Comparison of ENCODE assay signal across 10 cellular contexts in the genomic region with DNA sequence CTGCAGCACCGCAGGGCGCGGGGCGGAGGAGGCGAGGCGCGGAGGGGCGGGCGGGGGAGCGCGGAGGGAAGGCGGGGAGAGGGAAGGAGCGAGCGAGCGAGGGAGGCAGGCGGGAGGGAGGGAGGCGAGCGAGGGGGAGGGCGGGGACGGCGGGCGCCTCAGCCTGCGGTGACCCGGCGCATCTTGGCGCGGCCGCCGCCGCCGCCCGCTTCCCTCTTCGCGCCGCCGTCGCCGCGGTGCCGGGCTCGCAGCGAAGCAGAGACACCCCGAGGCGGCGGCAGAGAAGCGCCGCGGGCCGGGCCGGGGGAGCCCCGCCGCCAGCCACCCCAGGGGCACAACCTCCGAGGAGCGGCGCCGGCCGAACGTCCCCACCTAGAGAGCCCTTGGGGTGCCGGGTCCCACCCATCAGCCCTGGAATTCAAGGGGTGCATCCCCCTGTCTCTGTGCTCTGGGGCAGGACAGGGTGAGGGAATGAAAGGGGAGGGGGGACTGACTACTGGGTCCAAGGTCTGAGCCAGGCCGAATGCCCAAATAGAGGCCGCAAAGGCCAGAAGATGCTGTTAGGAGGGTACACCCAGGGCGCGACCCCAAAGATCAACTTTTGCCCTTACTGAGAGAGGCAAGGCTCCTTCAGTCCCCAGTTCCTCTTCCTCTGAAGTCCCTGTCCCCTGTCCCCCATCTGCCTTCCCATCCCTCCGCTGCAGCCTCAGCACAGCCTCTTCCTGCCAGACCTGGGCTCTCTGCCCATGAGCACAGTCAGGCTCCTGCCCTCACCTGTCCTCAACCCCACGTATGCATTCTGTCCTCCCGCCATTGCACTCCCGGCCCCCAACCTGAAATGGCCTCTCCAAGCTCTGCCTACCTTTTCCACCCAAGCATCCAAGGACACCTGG. TPM values are rescaled to one million over a fixed set of nuclear protein-coding genes. Genes with fewer than 3 reads are reported as not detected.
DNase-seq lines count a peak whose midpoint lies in the region; ATAC-seq and TF ChIP-seq lines count a peak whose summit lies in the region.
"Had no signal": no experiment of that assay in that cellular context is flagged by ENCODE, and none has a peak within 500 bp of the region (broad histone marks: within the 10 kb centered on the region; RNA-seq: fewer than 3 reads in every experiment).

ADAMTS2 (minus strand) TSS at position 33 of the 893 bp plus-strand sequence. CDS start 133 bp downstream, outside the sequence.

- CTCF ChIA-PET in PC-3 (lab: Charles Lee) = no interaction called here

- no peak within 1 kb of the TSS for H2AFZ ChIP-seq in PC-3 (ENCODE audit: low read length)

- intact Hi-C loops in PC-3 (cut with micrococcal nuclease) = no loop called here

- peaks cover 48% of the 10 kb centered on the region for H3K27me3 Mint-ChIP-seq in memory B cell

- H3K4me2 ChIP-seq in PC-3 (ENCODE audit: low read length) = no peak within 1 kb of the TSS

- DNase-seq in DMS 273 (lab: John Stamatoyannopoulos, UW; ENCODE audit: unreplicated experiment) (peak; percentile 83), NCI-H748 (lab: John Stamatoyannopoulos, UW; ENCODE audit: unreplicated experiment) (peak; percentile 68), memory B cell (ENCODE audit: low spot score in 2 of 2) (no peak), LoVo (ENCODE audit: low spot score) (no peak), COLO829 (ENCODE audit: low spot score) (no peak), PC-3 (no peak)

- no peaks in the 10 kb centered on the region for H3K9me3 Mint-ChIP-seq in memory B cell
- H3K9me3 Mint-ChIP-seq: IgD-negative memory B cell had no signal

- ATAC-seq in memory B cell (ENCODE audit: low read depth) (peak; percentile 22), PC-3 (no peak)

- no peak within 1 kb of the TSS for H3K27ac Mint-ChIP-seq in memory B cell

- no TSS peak for BruUV-seq in PC-3 (replicated peaks; lab: Mats Ljungman, UMichigan)

- H3K27me3 ChIP-seq in duodenal mucosa (ENCODE audit: control insufficient read depth in 1 of 2, insufficient read depth in 2 of 2, low read length in 2 of 2) (peaks cover 24 to 33% of the 10 kb centered on the region in 2 donors), thymus (ENCODE audit: control insufficient read depth, insufficient read depth) (peaks cover 56% of the 10 kb centered on the region), PC-3 (ENCODE audit: low read length) (peaks cover 75% of the 10 kb centered on the region)

- H3F3A ChIP-seq in PC-3 (ENCODE audit: low read length, unreplicated experiment) = no peaks in the 10 kb centered on the region

- peak within 1 kb of the TSS; percentile 35 to 50 for H3K4me3 ChIP-seq in duodenal mucosa (ENCODE audit: low read depth in 1 of 2, low read length in 2 of 2)
- H3K4me3 ChIP-seq in thymus (ENCODE audit: low read length) = peak within 1 kb of the TSS; percentile 37
- H3K4me3 ChIP-seq in PC-3 (ENCODE audit: low read length) = no peak within 1 kb of the TSS

- H3K4me3 Mint-ChIP-seq in memory B cell = peak within 1 kb of the TSS; percentile 59

- H3K79me2 ChIP-seq in PC-3 (ENCODE audit: low read length) = no peaks in the 10 kb centered on the region

- TF ChIP-seq CTCF in PC-3 (conservative IDR thresholded peaks at IDR 0.05; ENCODE audit: low read depth, low read length) = no peak

- WGBS in thymus = 6% methylated on average over 63 of the region's 67 CpGs

- no peaks in the 10 kb centered on the region for H3K9me2 ChIP-seq in PC-3 (replicated peaks; ENCODE audit: low read length)

- peaks cover 9% of the 10 kb centered on the region for H3K4me1 Mint-ChIP-seq in memory B cell

- POLR2A ChIA-PET in PC-3 (lab: Charles Lee; ENCODE audit: unreplicated experiment) = no interaction called here

- H3K27ac ChIP-seq in duodenal mucosa (ENCODE audit: low read depth, low read length) (no peak within 1 kb of the TSS), thymus (ENCODE audit: low read depth) (no peak within 1 kb of the TSS), PC-3 (ENCODE audit: low read length) (no peak within 1 kb of the TSS)
- H3K27ac ChIP-seq: neutrophil had no signal

- H3K36me3 ChIP-seq in duodenal mucosa (ENCODE audit: control insufficient read depth in 1 of 2, insufficient read depth in 2 of 2, low read length in 2 of 2) = no peaks in the 10 kb centered on the region
- no peaks in the 10 kb centered on the region for H3K36me3 ChIP-seq in thymus (ENCODE audit: control insufficient read depth, insufficient read depth)
- no peaks in the 10 kb centered on the region for H3K36me3 ChIP-seq in PC-3 (ENCODE audit: low read depth, low read length)
- H3K36me3 ChIP-seq: neutrophil had no signal

- no peaks in the 10 kb centered on the region for H3K9me3 ChIP-seq in duodenal mucosa (ENCODE audit: control insufficient read depth in 1 of 2, low read length in 2 of 2)
- H3K9me3 ChIP-seq in thymus (ENCODE audit: control insufficient read depth) = no peaks in the 10 kb centered on the region
- no peaks in the 10 kb centered on the region for H3K9me3 ChIP-seq in PC-3 (ENCODE audit: low read length)
- H3K9me3 ChIP-seq: neutrophil had no signal

- no peaks in the 10 kb centered on the region for H4K20me1 ChIP-seq in PC-3 (ENCODE audit: low read length)

- no peaks in the 10 kb centered on the region for H3K36me3 Mint-ChIP-seq in memory B cell
- H3K36me3 Mint-ChIP-seq: IgD-negative memory B cell had no signal

- H3K9ac ChIP-seq in duodenal mucosa (ENCODE audit: low read depth in 1 of 2, low read length in 2 of 2) (no peak within 1 kb of the TSS), PC-3 (ENCODE audit: low read length) (no peak within 1 kb of the TSS)

- H3K4me1 ChIP-seq in duodenal mucosa (ENCODE audit: control insufficient read depth in 1 of 2, insufficient read depth in 2 of 2, low read length in 2 of 2) (no peaks in the 10 kb centered on the region), thymus (ENCODE audit: control insufficient read depth, insufficient read depth, low read length) (no peaks in the 10 kb centered on the region), PC-3 (ENCODE audit: insufficient read depth, low read length) (no peaks in the 10 kb centered on the region)

RNA-seq across cellular contexts. Expression of gene ADAMTS2, which starts in this region (rescaled TPM):
- polyA plus RNA-seq in thymus = 1.3 TPM
- total RNA-seq in PC-3 (2014; rRNA removed) = not detected in 2 replicates
- polyA plus RNA-seq: IgD-negative memory B cell had no signal

Comparison
In these comparisons a context has a peak if more than half of its experiments do, and no peak if none do; other contexts are left out.
1. DNase-seq: peak in DMS 273 (single experiment) and NCI-H748 (single experiment); none in memory B cell (0 of 2), LoVo (single experiment), COLO829 (single experiment) and PC-3 (single experiment).